ENCODE assay signal across 8 cellular contexts in genomic region chr11:9574556-9574805, GRCh38. TPM values are rescaled to one million over a fixed set of nuclear protein-coding genes. Genes with fewer than 3 reads are reported as not detected.
DNase-seq lines count a peak whose midpoint lies in the region; ATAC-seq and TF ChIP-seq lines count a peak whose summit lies in the region.

No MANE protein-coding gene starts in this region.

- H3K4me1 ChIP-seq in DOHH2 (ENCODE audit: control insufficient read depth, low read length): peaks cover 57% of the 10 kb centered on the region
- H3K4me1 ChIP-seq in PC-3 (ENCODE audit: insufficient read depth, low read length): peaks cover 38% of the 10 kb centered on the region
- peaks cover 35% of the 10 kb centered on the region for H3K4me1 ChIP-seq in mucosa of stomach (ENCODE audit: control insufficient read depth, insufficient read depth, low read length)

- peaks cover 6% of the 10 kb centered on the region for H3K36me3 Mint-ChIP-seq in dendritic cell treated with granulocyte-macrophage colony-stimulating factor and Interleukin-4, amounts not matched to agents 40 ng/mL and 50 ng/mL, for 4 days (ENCODE audit: low read depth)

- intact Hi-C loops in PC-3 (cut with micrococcal nuclease): loop anchor here (10.0 kb wide), 1 partner anchor 890 kb away; the partner anchor contains the start of genes RPL27A and TRIM66
- intact Hi-C loops in dendritic cell treated with granulocyte-macrophage colony-stimulating factor and Interleukin-4, amounts not matched to agents 40 ng/mL and 50 ng/mL, for 4 days (cut with micrococcal nuclease): loop anchor here (2.0 kb wide), 1 partner anchor 38 kb away; no protein-coding TSS in a partner anchor

- no peak for ATAC-seq in PC-3
- no peak for ATAC-seq in GM21515 (IDR thresholded peaks at IDR 0.05; ENCODE audit: unreplicated experiment)

- H3K4me1 Mint-ChIP-seq in dendritic cell treated with granulocyte-macrophage colony-stimulating factor and Interleukin-4, amounts not matched to agents 40 ng/mL and 50 ng/mL, for 4 days (ENCODE audit: low read depth): peaks cover 16% of the 10 kb centered on the region

- peaks cover 51% of the 10 kb centered on the region for H3K36me3 ChIP-seq in DOHH2 (ENCODE audit: control insufficient read depth, low read length)
- peaks cover 37% of the 10 kb centered on the region for H3K36me3 ChIP-seq in PC-3 (ENCODE audit: low read depth, low read length)
- H3K36me3 ChIP-seq in mucosa of stomach (ENCODE audit: control insufficient read depth, insufficient read depth, low read length): no peaks in the 10 kb centered on the region

- H2AFZ ChIP-seq in PC-3 (ENCODE audit: low read length): no peak overlapping the region

- peaks cover 78% of the 10 kb centered on the region for H3K79me2 ChIP-seq in DOHH2 (ENCODE audit: control insufficient read depth, low read length)
- H3K79me2 ChIP-seq in PC-3 (ENCODE audit: low read length): peaks cover 56% of the 10 kb centered on the region

- H3K27me3 Mint-ChIP-seq in dendritic cell treated with granulocyte-macrophage colony-stimulating factor and Interleukin-4, amounts not matched to agents 40 ng/mL and 50 ng/mL, for 4 days: peaks cover 13% of the 10 kb centered on the region

- H3K27me3 ChIP-seq in DOHH2 (ENCODE audit: control insufficient read depth, low read length): no peaks in the 10 kb centered on the region
- no peaks in the 10 kb centered on the region for H3K27me3 ChIP-seq in PC-3 (ENCODE audit: low read length)
- no peaks in the 10 kb centered on the region for H3K27me3 ChIP-seq in mucosa of stomach (ENCODE audit: control insufficient read depth, insufficient read depth, low read length)

- no TSS peak for BruUV-seq in PC-3 (replicated peaks; lab: Mats Ljungman, UMichigan)

- peak overlapping the region; percentile 81 for H3K4me3 Mint-ChIP-seq in dendritic cell treated with granulocyte-macrophage colony-stimulating factor and Interleukin-4, amounts not matched to agents 40 ng/mL and 50 ng/mL, for 4 days

- H4K20me1 ChIP-seq in DOHH2 (ENCODE audit: control insufficient read depth, insufficient read depth, low read depth, low read length): 0 out of 2 replicates have a peak, but pooled peaks cover 16% of the 10 kb centered on the region
- peaks cover 43% of the 10 kb centered on the region for H4K20me1 ChIP-seq in PC-3 (ENCODE audit: low read length)

- POLR2A ChIA-PET in PC-3 (lab: Charles Lee; ENCODE audit: unreplicated experiment): no interaction called here

- H3K4me2 ChIP-seq in DOHH2 (ENCODE audit: low read length): peak overlapping the region; percentile 64
- peak overlapping the region; percentile 97 for H3K4me2 ChIP-seq in PC-3 (ENCODE audit: low read length)

- CTCF ChIA-PET in PC-3 (lab: Charles Lee): no interaction called here

- H3K4me3 ChIP-seq in DOHH2 (ENCODE audit: low read length) (peak overlapping the region; percentile 92), PC-3 (ENCODE audit: low read length) (peak overlapping the region; percentile 84), mucosa of stomach (ENCODE audit: low read length) (peak overlapping the region; percentile 71)

- H3K9me2 ChIP-seq in DOHH2 (replicated peaks; ENCODE audit: control insufficient read depth, low read length) (no peaks in the 10 kb centered on the region), PC-3 (replicated peaks; ENCODE audit: low read length) (no peaks in the 10 kb centered on the region)

- TF ChIP-seq CTCF in DOHH2 (IDR thresholded peaks at IDR 0.05; ENCODE audit: low read depth, low read length, poor library complexity, severe bottlenecking) (no peak), PC-3 (conservative IDR thresholded peaks at IDR 0.05; ENCODE audit: low read depth, low read length) (no peak)

- DNase-seq in PC-3: no peak
- DNase-seq in midbrain (lab: John Stamatoyannopoulos, UW): no peak
- DNase-seq in hippocampal formation (lab: John Stamatoyannopoulos, UW): no peak
- DNase-seq in AG08395 (ENCODE audit: low spot score): no peak

- peak overlapping the region; percentile 64 for H3K27ac Mint-ChIP-seq in dendritic cell treated with granulocyte-macrophage colony-stimulating factor and Interleukin-4, amounts not matched to agents 40 ng/mL and 50 ng/mL, for 4 days

- no peaks in the 10 kb centered on the region for H3K9me3 ChIP-seq in DOHH2 (ENCODE audit: control insufficient read depth, insufficient read depth, low read length)
- no peaks in the 10 kb centered on the region for H3K9me3 ChIP-seq in PC-3 (ENCODE audit: low read length)
- no peaks in the 10 kb centered on the region for H3K9me3 ChIP-seq in mucosa of stomach (ENCODE audit: control insufficient read depth, low read length)

- peak overlapping the region; percentile 70 for H3K27ac ChIP-seq in DOHH2 (ENCODE audit: low read depth, low read length)
- H3K27ac ChIP-seq in PC-3 (ENCODE audit: low read length): peak overlapping the region; percentile 90

- no peaks in the 10 kb centered on the region for H3K9me3 Mint-ChIP-seq in dendritic cell treated with granulocyte-macrophage colony-stimulating factor and Interleukin-4, amounts not matched to agents 40 ng/mL and 50 ng/mL, for 4 days

- H3F3A ChIP-seq in DOHH2 (ENCODE audit: control insufficient read depth, insufficient read depth) (peaks cover 35% of the 10 kb centered on the region), PC-3 (ENCODE audit: low read length, unreplicated experiment) (no peaks in the 10 kb centered on the region)

- peak overlapping the region; percentile 98 for H3K9ac ChIP-seq in PC-3 (ENCODE audit: low read length)
- H3K9ac ChIP-seq in mucosa of stomach (ENCODE audit: low read length): peak overlapping the region; percentile 97

RNA-seq across cellular contexts. Expression of gene WEE1, which starts 1.0 kb away (rescaled TPM):
- total RNA-seq in PC-3 (2014; rRNA removed): 45.1 and 46.9 TPM in 2 replicates
